ENCODE assay signal across 1 cellular context in the genomic region with DNA sequence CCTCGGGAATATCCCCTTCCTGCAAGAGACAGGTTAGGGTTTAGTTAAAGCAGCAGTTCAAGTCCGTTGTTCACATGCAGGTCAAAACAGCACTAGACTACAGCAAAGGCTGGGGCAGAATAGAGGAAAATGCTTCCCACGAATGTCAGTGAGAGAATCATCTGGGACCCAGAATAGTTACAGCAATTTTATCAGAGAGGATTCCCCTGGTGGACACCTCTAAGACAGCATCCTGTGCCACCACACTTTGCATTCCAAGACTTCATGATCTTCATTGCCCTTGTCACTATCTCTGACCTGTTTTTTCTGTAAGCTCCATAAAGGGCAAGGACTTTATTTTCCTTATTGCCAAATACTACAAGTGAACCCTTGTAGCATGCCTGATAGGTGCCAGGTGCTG.
TF ChIP-seq lines count a peak whose summit lies in the region.

No MANE protein-coding gene starts in this region.

TF ChIP-seq in A549, 52 proteins besides CTCF, POLR2A, EP300 and RAD21 (continued from another document):
- TF ChIP-seq, protein P1, sequence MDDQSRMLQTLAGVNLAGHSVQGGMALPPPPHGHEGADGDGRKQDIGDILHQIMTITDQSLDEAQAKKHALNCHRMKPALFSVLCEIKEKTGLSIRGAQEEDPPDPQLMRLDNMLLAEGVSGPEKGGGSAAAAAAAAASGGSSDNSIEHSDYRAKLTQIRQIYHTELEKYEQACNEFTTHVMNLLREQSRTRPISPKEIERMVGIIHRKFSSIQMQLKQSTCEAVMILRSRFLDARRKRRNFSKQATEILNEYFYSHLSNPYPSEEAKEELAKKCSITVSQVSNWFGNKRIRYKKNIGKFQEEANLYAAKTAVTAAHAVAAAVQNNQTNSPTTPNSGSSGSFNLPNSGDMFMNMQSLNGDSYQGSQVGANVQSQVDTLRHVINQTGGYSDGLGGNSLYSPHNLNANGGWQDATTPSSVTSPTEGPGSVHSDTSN (IDR thresholded peaks at IDR 0.05), result no peak
- no peak for TF ChIP-seq CHD2 (IDR thresholded peaks at IDR 0.05; ENCODE audit: low read length, partially characterized antibody)
- no peak for TF ChIP-seq NR3C1 (IDR thresholded peaks at IDR 0.05)
- TF ChIP-seq RFX5 (IDR thresholded peaks at IDR 0.05), result no peak
- TF ChIP-seq HOXB13 (CRISPR knock-in tag; IDR thresholded peaks at IDR 0.05; ENCODE audit: low read depth), result no peak
- TF ChIP-seq RCOR1 (IDR thresholded peaks at IDR 0.05; ENCODE audit: low read depth, low read length), result no peak
- no peak for TF ChIP-seq ESRRA (IDR thresholded peaks at IDR 0.05; ENCODE audit: borderline replicate concordance, low read length)
TF ChIP-seq in A549: peak in this region for 0.
